In genomic region chr6:157158456-157158855, GRCh38 we compare ENCODE assay signal across 20 cellular contexts.
"Had no signal": no experiment of that assay in that cellular context is flagged by ENCODE, and none has a peak within 500 bp of the region (broad histone marks: within the 10 kb centered on the region; RNA-seq: fewer than 3 reads in every experiment).

No MANE protein-coding gene starts in this region.

- H3K27me3 ChIP-seq: colonic mucosa, heart left ventricle, pancreas, tibial artery, upper lobe of right lung, vagina had no signal

- H3K27ac ChIP-seq: colonic mucosa, heart left ventricle, pancreas, tibial artery, upper lobe of right lung, vagina had no signal

- H3K4me3 ChIP-seq: colonic mucosa, heart left ventricle, pancreas, tibial artery, upper lobe of right lung, vagina had no signal

- H3K4me1 ChIP-seq: colonic mucosa, pancreas, tibial artery, vagina had no signal

- H3K27ac Mint-ChIP-seq: progenitor cell of endocrine pancreas; stimulated activated naive CD8-positive, alpha-beta T cell treated with anti-CD3 and anti-CD28 coated beads, Interleukin-15, Interleukin-2, amounts not matched to agents 100 ng/mL and 50 ng/mL, for 24 hours had no signal

- DNase-seq: colonic mucosa; heart left ventricle; hypothalamus; islet precursor cell; mammary epithelial cell; midbrain; naive B cell; occipital lobe; pancreas; right cardiac atrium; small intestine; stimulated activated CD4-positive, alpha-beta T cell treated with anti-CD3 and anti-CD28 coated beads, Interleukin-2, amount 100 ng/mL, for 48 hours; tibial artery; upper lobe of right lung had no signal

- ATAC-seq: left lobe of liver, pancreas, right cardiac atrium, upper lobe of right lung had no signal

- H3K36me3 ChIP-seq: colonic mucosa, upper lobe of right lung, vagina had no signal

- H3K9me3 Mint-ChIP-seq: naive B cell; nephron; stimulated activated naive CD8-positive, alpha-beta T cell treated with anti-CD3 and anti-CD28 coated beads, Interleukin-15, Interleukin-2, amounts not matched to agents 100 ng/mL and 50 ng/mL, for 24 hours had no signal

- H3K9me3 ChIP-seq: colonic mucosa, heart left ventricle, pancreas, tibial artery, upper lobe of right lung, vagina had no signal

- FAIRE-seq: frontal cortex, pancreas, small intestine had no signal

- H3K27me3 Mint-ChIP-seq: naive B cell; progenitor cell of endocrine pancreas; stimulated activated naive CD8-positive, alpha-beta T cell treated with anti-CD3 and anti-CD28 coated beads, Interleukin-15, Interleukin-2, amounts not matched to agents 100 ng/mL and 50 ng/mL, for 24 hours had no signal

- H3K4me3 Mint-ChIP-seq: nephron; stimulated activated naive CD8-positive, alpha-beta T cell treated with anti-CD3 and anti-CD28 coated beads, Interleukin-15, Interleukin-2, amounts not matched to agents 100 ng/mL and 50 ng/mL, for 24 hours had no signal
